In genomic region chr11:87101956-87102355, GRCh38 we compare ENCODE assay signal across 33 cellular contexts.
"Had no signal": no experiment of that assay in that cellular context is flagged by ENCODE, and none has a peak within 500 bp of the region (broad histone marks: within the 10 kb centered on the region; RNA-seq: fewer than 3 reads in every experiment).

No MANE protein-coding gene starts in this region.

- H3K27me3 Mint-ChIP-seq: activated B cell treated with CpG ODN at 0.5 μM for 24 hours; activated CD4-positive, alpha-beta memory T cell treated with anti-CD3 and anti-CD28 coated beads for 36 hours; activated CD4-positive, alpha-beta T cell treated with anti-CD3 and anti-CD28 coated beads, Interleukin-2, amount 10 ng/mL, durations not matched to agents 24 days and 14 days; activated CD8-positive, alpha-beta T cell treated with anti-CD3 and anti-CD28 coated beads for 36 hours; activated naive CD8-positive, alpha-beta T cell treated with anti-CD3 and anti-CD28 coated beads for 36 hours; activated T-helper 17 cell treated with anti-CD3 and anti-CD28 coated beads, Interleukin-2, amount 50 U/mL, for 72 hours; central memory CD8-positive, alpha-beta T cell had no signal

- H3K9me3 Mint-ChIP-seq: activated B cell treated with CpG ODN at 0.5 μM for 24 hours; activated T-cell treated with anti-CD3 and anti-CD28 coated beads, Interleukin-2, amount 50 U/mL, for 4 hours; activated T-cell treated with anti-CD3 and anti-CD28 coated beads, Interleukin-2, amount 50 U/mL, for 72 hours; activated T-helper 17 cell treated with anti-CD3 and anti-CD28 coated beads, Interleukin-2, amount 50 U/mL, for 72 hours; central memory CD8-positive, alpha-beta T cell had no signal

- H3K4me1 Mint-ChIP-seq: central memory CD8-positive, alpha-beta T cell had no signal

- DNase-seq: activated B cell treated with CpG ODN at 0.5 μM for 24 hours; activated CD4-positive, alpha-beta memory T cell treated with anti-CD3 and anti-CD28 coated beads for 36 hours; activated CD4-positive, alpha-beta T cell treated with anti-CD3 and anti-CD28 coated beads for 4 hours; activated CD4-positive, alpha-beta T cell treated with anti-CD3 and anti-CD28 coated beads, Interleukin-2, amount 10 ng/mL, durations not matched to agents 24 days and 14 days; activated CD4-positive, alpha-beta T cell treated with anti-CD3 and anti-CD28 coated beads, Interleukin-2, amount 50 U/mL, for 1 hour; activated CD4-positive, alpha-beta T cell treated with anti-CD3 and anti-CD28 coated beads, Interleukin-2, amount 50 U/mL, for 4 hours; activated CD4-positive, CD25-positive, alpha-beta regulatory T cell treated with anti-CD3 and anti-CD28 coated beads, Interleukin-2, amount 50 U/mL, for 72 hours; activated CD8-positive, alpha-beta memory T cell treated with anti-CD3 and anti-CD28 coated beads, Interleukin-2, amount 50 U/mL, for 4 hours; activated CD8-positive, alpha-beta T cell treated with anti-CD3 and anti-CD28 coated beads for 36 hours; activated effector memory CD4-positive, alpha-beta T cell treated with anti-CD3 and anti-CD28 coated beads, Interleukin-2, amount 50 U/mL, for 16 hours; activated gamma-delta T cell treated with Interleukin-2 at 50 U/mL for 16 hours; activated naive CD4-positive, alpha-beta T cell; activated naive CD4-positive, alpha-beta T cell treated with anti-CD3 and anti-CD28 coated beads for 36 hours; activated naive CD4-positive, alpha-beta T cell treated with anti-CD3 and anti-CD28 coated beads, Interleukin-2, amount 50 U/mL, for 16 hours; activated naive CD8-positive, alpha-beta T cell treated with anti-CD3 and anti-CD28 coated beads for 36 hours; activated T-cell treated with anti-CD3 and anti-CD28 coated beads for 4 hours; activated T-cell treated with anti-CD3 and anti-CD28 coated beads, Interleukin-2, amount 50 U/mL, for 1 hour; activated T-cell treated with anti-CD3 and anti-CD28 coated beads, Interleukin-2, amount 50 U/mL, for 4 hours; activated T-cell treated with anti-CD3 and anti-CD28 coated beads, Interleukin-2, amount 50 U/mL, for 72 hours; adrenal gland; amniotic stem cell; aorta; body of pancreas; brain microvascular endothelial cell; caudate nucleus; cerebellar nuclear complex; T-helper 2 cell; T-helper 9 cell had no signal

- H3K27ac Mint-ChIP-seq: activated B cell treated with CpG ODN at 0.5 μM for 24 hours; activated CD4-positive, alpha-beta memory T cell treated with anti-CD3 and anti-CD28 coated beads for 36 hours; activated CD4-positive, alpha-beta T cell treated with anti-CD3 and anti-CD28 coated beads, Interleukin-2, amount 10 ng/mL, durations not matched to agents 24 days and 14 days; activated CD8-positive, alpha-beta T cell treated with anti-CD3 and anti-CD28 coated beads for 36 hours; activated naive CD4-positive, alpha-beta T cell treated with anti-CD3 and anti-CD28 coated beads for 36 hours; activated naive CD4-positive, alpha-beta T cell treated with anti-CD3 and anti-CD28 coated beads, Interleukin-2, amount 50 U/mL, for 72 hours; activated naive CD8-positive, alpha-beta T cell treated with anti-CD3 and anti-CD28 coated beads for 36 hours; activated T-cell treated with anti-CD3 and anti-CD28 coated beads, Interleukin-2, amount 50 U/mL, for 72 hours; activated T-helper 1 cell treated with anti-CD3 and anti-CD28 coated beads, Interleukin-12 subunit alpha, Interleukin-12 subunit beta, Interleukin-2, Interleukin-4 antibody, amounts not matched to agents 30 ng/mL and 10 ng/mL and 1 ng/mL, durations not matched to agents 14 hours and 24 hours and 36 hours; activated T-helper 17 cell treated with anti-CD3 and anti-CD28 coated beads, Interleukin-2, amount 50 U/mL, for 72 hours; T-helper 2 cell treated with Interferon-gamma antibody and Interleukin-4, amounts not matched to agents 5 μg/mL and 100 μg/mL, for 36 hours had no signal

- H3K4me3 Mint-ChIP-seq: activated B cell treated with CpG ODN at 0.5 μM for 24 hours; activated CD4-positive, alpha-beta memory T cell treated with anti-CD3 and anti-CD28 coated beads for 36 hours; activated CD4-positive, alpha-beta T cell treated with anti-CD3 and anti-CD28 coated beads, Interleukin-2, amount 10 ng/mL, durations not matched to agents 24 days and 14 days; activated CD8-positive, alpha-beta T cell treated with anti-CD3 and anti-CD28 coated beads for 36 hours; activated naive CD4-positive, alpha-beta T cell treated with anti-CD3 and anti-CD28 coated beads for 36 hours; activated naive CD8-positive, alpha-beta T cell treated with anti-CD3 and anti-CD28 coated beads for 36 hours; activated T-cell treated with anti-CD3 and anti-CD28 coated beads, Interleukin-2, amount 50 U/mL, for 4 hours; activated T-cell treated with anti-CD3 and anti-CD28 coated beads, Interleukin-2, amount 50 U/mL, for 72 hours; activated T-helper 1 cell treated with anti-CD3 and anti-CD28 coated beads, Interleukin-12 subunit alpha, Interleukin-12 subunit beta, Interleukin-2, Interleukin-4 antibody, amounts not matched to agents 30 ng/mL and 10 ng/mL and 1 ng/mL, durations not matched to agents 14 hours and 24 hours and 36 hours; activated T-helper 17 cell treated with anti-CD3 and anti-CD28 coated beads, Interleukin-2, amount 50 U/mL, for 72 hours; central memory CD8-positive, alpha-beta T cell; T-helper 2 cell treated with Interferon-gamma antibody and Interleukin-4, amounts not matched to agents 5 μg/mL and 100 μg/mL, for 36 hours had no signal
